In genomic region chr1:16137890-16138467, GRCh38 we compare ENCODE assay signal across 2 cellular contexts.
TF ChIP-seq lines count a peak whose summit lies in the region.

No MANE protein-coding gene starts in this region.

TF ChIP-seq in A549, 52 proteins besides CTCF, POLR2A, EP300 and RAD21:
- peak in 1 of 2 experiments; percentile 3; a peak in 1 of 5 replicates for TF ChIP-seq JUN (IDR thresholded peaks at IDR 0.05)
- no peak for TF ChIP-seq PHF8 (IDR thresholded peaks at IDR 0.05; ENCODE audit: borderline replicate concordance, low read depth)

TF ChIP-seq in K562, 482 proteins besides CTCF, POLR2A, EP300 and RAD21:
- TF ChIP-seq IRF2 (CRISPR knock-in tag; IDR thresholded peaks at IDR 0.05) (0 out of 2 replicates have a peak, but pooled peaks have one; percentile 4), ARID3B (CRISPR knock-in tag; IDR thresholded peaks at IDR 0.05; ENCODE audit: borderline replicate concordance) (0 out of 2 replicates have a peak, but pooled peaks have one; percentile 2), DLX4 (CRISPR knock-in tag; IDR thresholded peaks at IDR 0.05) (no peak)
